24 cellular contexts compared by ENCODE assay signal in the genomic region with DNA sequence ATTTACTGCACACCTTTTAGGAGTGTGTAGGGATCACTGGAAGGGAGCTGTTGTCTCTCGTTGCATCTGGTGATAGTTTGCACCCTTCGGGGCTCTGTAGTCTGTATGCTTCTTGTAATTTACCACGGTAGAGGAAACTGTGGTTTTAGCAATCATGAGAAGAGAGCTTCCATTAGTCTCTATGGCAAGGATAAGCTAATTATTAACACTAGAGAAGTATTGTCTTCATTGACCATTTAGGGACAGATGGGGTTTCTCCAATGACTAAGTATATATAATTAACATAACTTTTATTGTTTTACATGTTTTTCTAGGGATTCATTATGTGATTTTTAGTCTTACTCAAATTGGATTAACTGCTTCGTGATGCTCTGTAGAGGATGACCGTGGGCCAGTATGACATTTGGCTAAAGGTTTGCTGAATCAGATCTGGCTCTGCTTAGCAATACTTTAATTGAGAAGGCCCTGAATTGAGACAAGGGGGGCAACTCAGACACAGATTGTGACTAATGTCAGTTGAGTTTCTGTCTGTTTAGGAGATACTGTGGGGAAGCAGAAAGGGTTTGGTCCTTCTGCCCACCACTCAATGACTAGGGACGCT. TPM values are rescaled to one million over a fixed set of nuclear protein-coding genes. Genes with fewer than 3 reads are reported as not detected.
A peak's percentile ranks its signal among the peaks of the same experiment; 100 is the strongest.
DNase-seq lines count a peak whose midpoint lies in the region; ATAC-seq lines count a peak whose summit lies in the region.
"Had no signal": no experiment of that assay in that cellular context is flagged by ENCODE, and none has a peak within 500 bp of the region (broad histone marks: within the 10 kb centered on the region; RNA-seq: fewer than 3 reads in every experiment).

No MANE protein-coding gene starts in this region.

- DNase-seq in AML-193 (lab: John Stamatoyannopoulos, UW) (peak; percentile 29 to 34), SW480 (ENCODE audit: low spot score) (peak; percentile 17), NOMO-1 (lab: John Stamatoyannopoulos, UW; ENCODE audit: unreplicated experiment in 2 of 2) (no peak), dermis blood vessel endothelial cell (no peak), NCI-H446 treated with DMSO at 0.1 percent for 48 hours (lab: John Stamatoyannopoulos, UW) (no peak), cerebellar cortex (ENCODE audit: low spot score) (no peak)
- DNase-seq: activated CD4-positive, CD25-positive, alpha-beta regulatory T cell treated with anti-CD3 and anti-CD28 coated beads, Interleukin-2, amount 50 U/mL, for 72 hours; activated naive CD4-positive, alpha-beta T cell; DMS79 treated with DMSO at 0.1 percent for 48 hours; head of caudate nucleus; mesenchymal stem cell; NCI-H146; NCI-H226; spleen; T-helper 17 cell; upper lobe of right lung had no signal

- ATAC-seq in GM19372 (IDR thresholded peaks at IDR 0.05; ENCODE audit: low read depth, unreplicated experiment) (peak; percentile 73), HG03135 (IDR thresholded peaks at IDR 0.05; ENCODE audit: unreplicated experiment) (peak; percentile 62)
- ATAC-seq: natural killer cell treated with Interleukin-12 subunit alpha and Interleukin-12 subunit beta and Interleukin-15 and Interleukin-18, amount 100 ng/mL, for 72 hours; stimulated activated effector memory CD8-positive, alpha-beta T cell treated with anti-CD3 and anti-CD28 coated beads, Interleukin-12 subunit alpha, Interleukin-12 subunit beta, amount 100 ng/mL, for 72 hours; T-helper 17 cell; upper lobe of right lung had no signal

RNA-seq across cellular contexts. Expression of gene SLC18A2, which starts 8.7 kb away (rescaled TPM):
- 0.05 TPM in 1 of 2 replicates, not detected in the other for total RNA-seq in dermis blood vessel endothelial cell
- total RNA-seq: dermis microvascular lymphatic vessel endothelial cell, LHCN-M2 had no signal

RNA-seq across cellular contexts. Expression of gene KCNK18, which starts 52.3 kb away (rescaled TPM):
- not detected in 2 replicates for total RNA-seq in dermis blood vessel endothelial cell
- total RNA-seq: dermis microvascular lymphatic vessel endothelial cell; esophagus muscularis mucosa; LHCN-M2; natural killer cell treated with Interleukin-12 subunit alpha and Interleukin-12 subunit beta and Interleukin-15 and Interleukin-18, amount 100 ng/mL, for 72 hours; progenitor cell of endocrine pancreas; spleen; T-helper 17 cell; upper lobe of right lung had no signal

Comparison
In these comparisons a context has a peak if more than half of its experiments do, and no peak if none do; other contexts are left out.
1. DNase-seq: peak in AML-193 (2 of 2) and SW480 (single experiment); none in NOMO-1 (0 of 2), dermis blood vessel endothelial cell (single experiment), NCI-H446 treated with DMSO at 0.1 percent for 48 hours (single experiment) and cerebellar cortex (single experiment).